In genomic region chr4:155758500-155759371, GRCh38 we compare ENCODE assay signal across 8 cellular contexts. TPM values are rescaled to one million over a fixed set of nuclear protein-coding genes. Genes with fewer than 3 reads are reported as not detected.
DNase-seq lines count a peak whose midpoint lies in the region; TF ChIP-seq lines count a peak whose summit lies in the region.

GUCY1B1 (plus strand) TSS chr4:155759021; CDS start chr4:155759141, 120 bp downstream.

- H3K4me1 ChIP-seq in GM23248 (ENCODE audit: insufficient read depth): no peaks in the 10 kb centered on the region

- H3K27me3 Mint-ChIP-seq in chondrocyte (ENCODE audit: low read depth): no peaks in the 10 kb centered on the region

- peak within 1 kb of the TSS; percentile 71 for H3K4me2 ChIP-seq in GM23248 (ENCODE audit: unreplicated experiment)

- H3F3A ChIP-seq in GM23248 (ENCODE audit: insufficient read depth): no peaks in the 10 kb centered on the region

- no peaks in the 10 kb centered on the region for H3K36me3 ChIP-seq in GM23248 (ENCODE audit: low read depth)

- H3K9me3 Mint-ChIP-seq in chondrocyte (ENCODE audit: low read depth): peaks cover 2% of the 10 kb centered on the region

- H3K9me2 ChIP-seq in GM23248 (ENCODE audit: insufficient read depth): no peaks in the 10 kb centered on the region

- in situ Hi-C loops in GM23248 (cut with MboI): loop anchor here (25.0 kb wide), 1 partner anchor 104 kb away; the partner anchor contains the start of gene ASIC5

- WGBS in GM23248 (ENCODE audit: low coverage in 1 of 2, low lambda C conversion rate in 2 of 2, missing lambda C conversion rate in 2 of 2), 2 experiments: 14 to 15% methylated on average over 50 to 51 of the region's 51 CpGs

- H3K9me3 ChIP-seq in GM23248 (ENCODE audit: low read depth): no peaks in the 10 kb centered on the region

- H4K20me1 ChIP-seq in GM23248 (ENCODE audit: insufficient read depth): no peaks in the 10 kb centered on the region

- DNase-seq in GM04503 (ENCODE audit: low read depth) (peak; percentile 64), GM23248 (peak; percentile 91), LHCN-M2 (ENCODE audit: low read depth) (peak; percentile 89), chondrocyte (ENCODE audit: low spot score) (peak; percentile 97), islet precursor cell (peak; percentile 97), NCI-H187 (lab: John Stamatoyannopoulos, UW) (no peak)
- DNase-seq in activated CD4-positive, alpha-beta T cell treated with anti-CD3 and anti-CD28 coated beads for 1 hour: peak; percentile 40
- DNase-seq in stimulated activated CD4-positive, alpha-beta T cell treated with anti-CD3 and anti-CD28 coated beads, Interleukin-12 subunit alpha, Interleukin-12 subunit beta, amount 100 ng/mL, for 24 hours (ENCODE audit: low read depth in 2 of 2): peak; percentile 43 to 55

- no peak within 1 kb of the TSS for H3K27ac ChIP-seq in GM23248

- H3K4me3 Mint-ChIP-seq in chondrocyte (ENCODE audit: unreplicated experiment): peak within 1 kb of the TSS; percentile 71

- H3K4me1 Mint-ChIP-seq in chondrocyte (ENCODE audit: low read depth): peaks cover 26% of the 10 kb centered on the region

- peak within 1 kb of the TSS; percentile 42 for H3K9ac ChIP-seq in GM23248

- H3K4me3 ChIP-seq in GM23248: peak within 1 kb of the TSS; percentile 74

- H3K36me3 Mint-ChIP-seq in chondrocyte (ENCODE audit: low read depth): no peaks in the 10 kb centered on the region

- H3K27me3 ChIP-seq in GM23248 (replicated peaks; ENCODE audit: insufficient read depth): no peaks in the 10 kb centered on the region

- peak; percentile 76 for TF ChIP-seq CTCF in chondrocyte (IDR thresholded peaks at IDR 0.05)

- peak within 1 kb of the TSS; percentile 83 for H2AFZ ChIP-seq in GM23248

- H3K79me2 ChIP-seq in GM23248 (ENCODE audit: insufficient read depth): no peaks in the 10 kb centered on the region

- H3K27ac Mint-ChIP-seq in chondrocyte (ENCODE audit: unreplicated experiment): peak within 1 kb of the TSS; percentile 68

RNA-seq across cellular contexts. Expression of gene GUCY1B1, which starts in this region (rescaled TPM):
- total RNA-seq in GM23248 (2014; rRNA removed; shearing (Covaris generic)): 0.25 and 2.1 TPM in 2 replicates
- 0.25 and 0.56 TPM in 2 replicates for polyA plus RNA-seq in GM23248 (2016; fragmentation: Nextera tagmentation; extraction: Ambion mirVana)
- total RNA-seq in LHCN-M2 (2014; rRNA removed): 2.3 and 3.4 TPM in 2 replicates
- 1.4 TPM for polyA plus RNA-seq in LHCN-M2 (2012)
- total RNA-seq in chondrocyte: 13.7 to 21.5 TPM (median 20.5 TPM) in 3 replicates

Comparison
In these comparisons a context has a peak if more than half of its experiments do, and no peak if none do; other contexts are left out.
1. DNase-seq: peak in GM04503 (single experiment), GM23248 (single experiment), LHCN-M2 (single experiment), activated CD4-positive, alpha-beta T cell treated with anti-CD3 and anti-CD28 coated beads for 1 hour (single experiment), chondrocyte (single experiment), islet precursor cell (single experiment) and stimulated activated CD4-positive, alpha-beta T cell treated with anti-CD3 and anti-CD28 coated beads, Interleukin-12 subunit alpha, Interleukin-12 subunit beta, amount 100 ng/mL, for 24 hours (2 of 2); none in NCI-H187 (0 of 2).